In the genomic region with DNA sequence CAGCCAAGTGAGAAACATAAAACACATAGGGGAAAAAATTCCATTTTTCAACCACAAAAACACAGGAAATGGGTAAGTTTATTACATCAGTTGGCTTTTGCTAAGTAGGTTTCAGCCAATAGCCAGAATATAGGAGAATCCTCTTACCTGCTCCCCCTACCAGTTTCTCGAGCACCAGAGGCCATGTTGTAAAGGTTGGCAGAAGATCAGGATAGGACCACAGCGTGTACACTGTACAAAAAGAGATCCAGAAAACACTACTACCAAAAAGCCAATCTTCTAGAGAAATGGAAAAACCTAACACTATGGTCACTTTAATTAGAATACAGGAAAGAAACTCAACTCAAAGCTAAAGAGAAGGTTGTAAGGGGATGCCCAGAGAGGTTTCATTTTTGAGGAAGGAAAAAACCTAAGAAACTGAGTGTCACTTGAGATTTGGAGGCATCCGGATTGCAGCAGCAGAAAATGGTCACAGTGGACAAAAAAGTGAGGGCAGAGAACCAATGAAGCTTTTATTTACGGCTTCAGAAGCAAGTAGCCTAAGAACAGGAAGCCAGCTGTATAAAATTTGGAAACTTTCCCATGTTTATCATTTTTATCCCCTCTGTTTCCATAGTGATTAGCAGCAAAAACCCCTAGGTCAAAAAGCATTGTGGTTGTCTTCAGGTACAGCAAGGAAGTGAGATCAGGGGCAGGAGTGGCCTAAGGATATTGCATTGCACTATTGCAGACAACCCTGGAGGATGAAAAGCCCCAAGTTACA, we compare ENCODE assay signal across 12 cellular contexts. TPM values are rescaled to one million over a fixed set of nuclear protein-coding genes. Genes with fewer than 3 reads are reported as not detected.
DNase-seq lines count a peak whose midpoint lies in the region; ATAC-seq and TF ChIP-seq lines count a peak whose summit lies in the region.
"Had no signal": no experiment of that assay in that cellular context is flagged by ENCODE, and none has a peak within 500 bp of the region (broad histone marks: within the 10 kb centered on the region; RNA-seq: fewer than 3 reads in every experiment).

No MANE protein-coding gene starts in this region.

- H3K9me3 Mint-ChIP-seq in activated CD4-positive, alpha-beta T cell treated with anti-CD3 and anti-CD28 coated beads, Interleukin-2, amount 10 ng/mL, durations not matched to agents 7 days and 5 days: no peaks in the 10 kb centered on the region
- no peaks in the 10 kb centered on the region for H3K9me3 Mint-ChIP-seq in activated CD8-positive, alpha-beta T cell treated with anti-CD3 and anti-CD28 coated beads for 36 hours
- no peaks in the 10 kb centered on the region for H3K9me3 Mint-ChIP-seq in nephron progenitor cell

- TF ChIP-seq CTCF in GM20000 (IDR thresholded peaks at IDR 0.05; ENCODE audit: extremely low read depth, missing control alignments): no peak
- no peak for TF ChIP-seq CTCF in activated CD8-positive, alpha-beta T cell treated with anti-CD3 and anti-CD28 coated beads for 36 hours (IDR thresholded peaks at IDR 0.05)
- TF ChIP-seq CTCF in nephron progenitor cell (IDR thresholded peaks at IDR 0.05): no peak
- TF ChIP-seq CTCF in lower leg skin (IDR thresholded peaks at IDR 0.05): no peak

- H3K4me3 Mint-ChIP-seq in activated CD4-positive, alpha-beta T cell treated with anti-CD3 and anti-CD28 coated beads, Interleukin-2, amount 10 ng/mL, durations not matched to agents 7 days and 5 days: no peak overlapping the region
- peak overlapping the region; percentile 58 for H3K4me3 Mint-ChIP-seq in activated CD8-positive, alpha-beta T cell treated with anti-CD3 and anti-CD28 coated beads for 36 hours
- peak overlapping the region; percentile 40 for H3K4me3 Mint-ChIP-seq in nephron progenitor cell

- H3K36me3 Mint-ChIP-seq in activated CD4-positive, alpha-beta T cell treated with anti-CD3 and anti-CD28 coated beads, Interleukin-2, amount 10 ng/mL, durations not matched to agents 7 days and 5 days (ENCODE audit: low read depth): peaks cover 14% of the 10 kb centered on the region
- H3K36me3 Mint-ChIP-seq in activated CD8-positive, alpha-beta T cell treated with anti-CD3 and anti-CD28 coated beads for 36 hours (ENCODE audit: low read depth): peaks cover 53% of the 10 kb centered on the region
- peaks cover 17% of the 10 kb centered on the region for H3K36me3 Mint-ChIP-seq in nephron progenitor cell (ENCODE audit: low read depth)

- 60 to 67% methylated on average over 4 of the region's 4 CpGs for WGBS in lower leg skin, 2 donors

- peaks cover 3% of the 10 kb centered on the region for H3K27me3 Mint-ChIP-seq in activated CD4-positive, alpha-beta T cell treated with anti-CD3 and anti-CD28 coated beads, Interleukin-2, amount 10 ng/mL, durations not matched to agents 7 days and 5 days
- no peaks in the 10 kb centered on the region for H3K27me3 Mint-ChIP-seq in activated CD8-positive, alpha-beta T cell treated with anti-CD3 and anti-CD28 coated beads for 36 hours
- H3K27me3 Mint-ChIP-seq in nephron progenitor cell (ENCODE audit: low read depth, poor library complexity): peaks cover 3% of the 10 kb centered on the region

- CTCF ChIA-PET in activated CD4-positive, alpha-beta T cell treated with anti-CD3 and anti-CD28 coated beads, Interleukin-2, amount 10 ng/mL, durations not matched to agents 7 days and 5 days (lab: Charles Lee): interaction anchor here (0.6 to 6.0 kb wide), 16 partner anchors 10 to 1178 kb away, joined by 3 to 39 read pairs (median 4); a partner anchor contains a TSS
- CTCF ChIA-PET in activated CD8-positive, alpha-beta T cell treated with anti-CD3 and anti-CD28 coated beads for 36 hours (lab: Charles Lee): interaction anchor here (0.7 to 7.1 kb wide), 30 partner anchors 9 to 316 kb away, joined by 3 to 84 read pairs (median 5); a partner anchor contains a TSS

- no peak for TF ChIP-seq POLR2A in lower leg skin (IDR thresholded peaks at IDR 0.05)

- peaks cover 37% of the 10 kb centered on the region for H3K4me1 Mint-ChIP-seq in activated CD4-positive, alpha-beta T cell treated with anti-CD3 and anti-CD28 coated beads, Interleukin-2, amount 10 ng/mL, durations not matched to agents 7 days and 5 days
- H3K4me1 Mint-ChIP-seq in activated CD8-positive, alpha-beta T cell treated with anti-CD3 and anti-CD28 coated beads for 36 hours (ENCODE audit: low read depth): peaks cover 45% of the 10 kb centered on the region
- peaks cover 16% of the 10 kb centered on the region for H3K4me1 Mint-ChIP-seq in nephron progenitor cell

- no peak for DNase-seq in activated CD4-positive, alpha-beta T cell treated with anti-CD3 and anti-CD28 coated beads, Interleukin-2, amount 10 ng/mL, durations not matched to agents 7 days and 5 days
- DNase-seq in activated CD4-positive, alpha-beta T cell treated with anti-CD3 and anti-CD28 coated beads, Interleukin-2, amount 50 U/mL, for 1 hour: no peak
- peak; percentile 64 for DNase-seq in GM20000 (ENCODE audit: low spot score)
- peak; percentile 42 for DNase-seq in activated CD8-positive, alpha-beta T cell treated with anti-CD3 and anti-CD28 coated beads for 36 hours
- DNase-seq in nephron progenitor cell: no peak
- no peak for DNase-seq in foreskin melanocyte
- DNase-seq in lower leg skin (ENCODE audit: low spot score in 2 of 2): no peak
- no peak for DNase-seq in SW480 (ENCODE audit: low spot score)
- DNase-seq: activated effector memory CD4-positive, alpha-beta T cell treated with anti-CD3 and anti-CD28 coated beads, Interleukin-2, amount 50 U/mL, for 16 hours; cerebellar nuclear complex; NCI-H524; pancreas had no signal

- POLR2A ChIA-PET in activated CD4-positive, alpha-beta T cell treated with anti-CD3 and anti-CD28 coated beads, Interleukin-2, amount 10 ng/mL, durations not matched to agents 7 days and 5 days (lab: Charles Lee): no interaction called here
- POLR2A ChIA-PET in activated CD8-positive, alpha-beta T cell treated with anti-CD3 and anti-CD28 coated beads for 36 hours (lab: Charles Lee): interaction anchor here (0.6 to 2.4 kb wide), 17 partner anchors 11 to 1068 kb away, joined by 3 to 9 read pairs (median 3); a partner anchor contains a TSS

- intact Hi-C loops in activated CD8-positive, alpha-beta T cell treated with anti-CD3 and anti-CD28 coated beads for 36 hours (cut with micrococcal nuclease): loop anchor here (10.0 kb wide), 1 partner anchor 55 kb away; no protein-coding TSS in a partner anchor
- intact Hi-C loops in lower leg skin (cut with DNase I; ENCODE audit: low total_unique reads): no loop called here

- peak; percentile 37 for ATAC-seq in activated CD8-positive, alpha-beta T cell treated with anti-CD3 and anti-CD28 coated beads for 36 hours
- ATAC-seq: pancreas had no signal

- H3K27ac Mint-ChIP-seq in activated CD4-positive, alpha-beta T cell treated with anti-CD3 and anti-CD28 coated beads, Interleukin-2, amount 10 ng/mL, durations not matched to agents 7 days and 5 days: peak overlapping the region; percentile 42
- peak overlapping the region; percentile 92 for H3K27ac Mint-ChIP-seq in activated CD8-positive, alpha-beta T cell treated with anti-CD3 and anti-CD28 coated beads for 36 hours
- peak overlapping the region; percentile 54 for H3K27ac Mint-ChIP-seq in nephron progenitor cell

- H3K4me3 ChIP-seq in lower leg skin (ENCODE audit: low read depth, poor library complexity, severe bottlenecking): no peak overlapping the region
- H3K4me3 ChIP-seq: pancreas had no signal

RNA-seq across cellular contexts. Expression of a gene that starts 2.9 kb away (rescaled TPM):
- 10 to 100 TPM; 44.5 to 51.6 TPM for total RNA-seq in activated CD4-positive, alpha-beta T cell treated with anti-CD3 and anti-CD28 coated beads, Interleukin-2, amount 10 ng/mL, durations not matched to agents 7 days and 5 days
- total RNA-seq in activated CD8-positive, alpha-beta T cell treated with anti-CD3 and anti-CD28 coated beads for 36 hours: 100 to 1,000 TPM; 100 to 102 TPM
- total RNA-seq in lower leg skin: 10 to 100 TPM; 39.7 to 57.3 (median 53.1) TPM

RNA-seq across cellular contexts. Expression of a gene that starts 25.9 kb away (rescaled TPM):
- total RNA-seq in activated CD4-positive, alpha-beta T cell treated with anti-CD3 and anti-CD28 coated beads, Interleukin-2, amount 10 ng/mL, durations not matched to agents 7 days and 5 days: 1 to 10 TPM; 4.0 to 4.3 TPM
- 1 to 10 TPM; 4.7 to 4.9 TPM for total RNA-seq in activated CD8-positive, alpha-beta T cell treated with anti-CD3 and anti-CD28 coated beads for 36 hours
- 1 to 10 TPM; 1.4 to 4.7 (median 3.2) TPM for total RNA-seq in lower leg skin

Comparison
In these comparisons a context has a peak if more than half of its experiments do, and no peak if none do; other contexts are left out.
1. DNase-seq: peak in GM20000 (single experiment) and activated CD8-positive, alpha-beta T cell treated with anti-CD3 and anti-CD28 coated beads for 36 hours (single experiment); none in activated CD4-positive, alpha-beta T cell treated with anti-CD3 and anti-CD28 coated beads, Interleukin-2, amount 10 ng/mL, durations not matched to agents 7 days and 5 days (single experiment), activated CD4-positive, alpha-beta T cell treated with anti-CD3 and anti-CD28 coated beads, Interleukin-2, amount 50 U/mL, for 1 hour (single experiment), nephron progenitor cell (single experiment), foreskin melanocyte (single experiment), lower leg skin (0 of 2) and SW480 (single experiment).
2. H3K27ac Mint-ChIP-seq: peak in every context shown above with its lines; median percentile 92 in activated CD8-positive, alpha-beta T cell treated with anti-CD3 and anti-CD28 coated beads for 36 hours; 54 in nephron progenitor cell; 42 in activated CD4-positive, alpha-beta T cell treated with anti-CD3 and anti-CD28 coated beads, Interleukin-2, amount 10 ng/mL, durations not matched to agents 7 days and 5 days.